Comparison of ENCODE assay signal across 25 cellular contexts in genomic region chr3:179258820-179259219, GRCh38.
"Had no signal": no experiment of that assay in that cellular context is flagged by ENCODE, and none has a peak within 500 bp of the region (broad histone marks: within the 10 kb centered on the region; RNA-seq: fewer than 3 reads in every experiment).

No MANE protein-coding gene starts in this region.

- H3K4me1 ChIP-seq: uterus had no signal

- DNase-seq: activated CD4-positive, alpha-beta T cell treated with anti-CD3 and anti-CD28 coated beads, Interleukin-2, amount 10 ng/mL, durations not matched to agents 7 days and 5 days; activated CD8-positive, alpha-beta T cell treated with anti-CD3 and anti-CD28 coated beads, Interleukin-2, amount 10 ng/mL, durations not matched to agents 7 days and 5 days; activated naive CD4-positive, alpha-beta T cell treated with anti-CD3 and anti-CD28 coated beads, Interleukin-2, amount 10 ng/mL, durations not matched to agents 7 days and 5 days; activated naive CD8-positive, alpha-beta T cell treated with anti-CD3 and anti-CD28 coated beads, Interleukin-2, amount 50 U/mL, for 24 hours; activated T-cell treated with anti-CD3 and anti-CD28 coated beads, Interleukin-2, amount 50 U/mL, for 24 hours; aorta; brain microvascular endothelial cell; central memory CD4-positive, alpha-beta T cell; cortex of kidney; erythroblast; kidney; left lung; midbrain; nephron progenitor cell; occipital lobe; posterior cingulate gyrus; stimulated activated CD4-positive, alpha-beta T cell treated with anti-CD3 and anti-CD28 coated beads, Interleukin-12 subunit alpha, Interleukin-12 subunit beta, amount 100 ng/mL, for 4 hours; stimulated activated CD4-positive, alpha-beta T cell treated with anti-CD3 and anti-CD28 coated beads, Interleukin-1b, Interleukin-23, amount 100 ng/mL, for 48 hours; stimulated activated naive CD8-positive, alpha-beta T cell treated with anti-CD3 and anti-CD28 coated beads, Interleukin-15, Interleukin-2, amounts not matched to agents 100 U/mL and 50 U/mL, for 24 hours; T1000; uterus had no signal

- H3K27ac ChIP-seq: brain microvascular endothelial cell, left lung, tibial nerve, uterus had no signal

- FAIRE-seq: endometrium, frontal cortex, kidney had no signal

- H3K4me3 ChIP-seq: left lung, tibial nerve, uterus had no signal

- H3K9me3 ChIP-seq: uterus had no signal

- ATAC-seq: activated CD4-positive, CD25-positive, alpha-beta regulatory T cell treated with anti-CD3 and anti-CD28 coated beads, Interleukin-2, amount 50 U/mL, for 24 hours; activated CD8-positive, alpha-beta T cell treated with anti-CD3 and anti-CD28 coated beads, Interleukin-2, amount 10 ng/mL, durations not matched to agents 7 days and 5 days; activated naive CD8-positive, alpha-beta T cell treated with anti-CD3 and anti-CD28 coated beads, Interleukin-2, amount 50 U/mL, for 24 hours; left lung; stimulated activated naive CD8-positive, alpha-beta T cell treated with anti-CD3 and anti-CD28 coated beads, Interleukin-15, Interleukin-2, amounts not matched to agents 100 U/mL and 50 U/mL, for 24 hours had no signal

- H3K36me3 ChIP-seq: brain microvascular endothelial cell, left lung, tibial nerve, uterus had no signal

- H3K27me3 ChIP-seq: brain microvascular endothelial cell, left lung, tibial nerve, uterus had no signal
